In the genomic region with DNA sequence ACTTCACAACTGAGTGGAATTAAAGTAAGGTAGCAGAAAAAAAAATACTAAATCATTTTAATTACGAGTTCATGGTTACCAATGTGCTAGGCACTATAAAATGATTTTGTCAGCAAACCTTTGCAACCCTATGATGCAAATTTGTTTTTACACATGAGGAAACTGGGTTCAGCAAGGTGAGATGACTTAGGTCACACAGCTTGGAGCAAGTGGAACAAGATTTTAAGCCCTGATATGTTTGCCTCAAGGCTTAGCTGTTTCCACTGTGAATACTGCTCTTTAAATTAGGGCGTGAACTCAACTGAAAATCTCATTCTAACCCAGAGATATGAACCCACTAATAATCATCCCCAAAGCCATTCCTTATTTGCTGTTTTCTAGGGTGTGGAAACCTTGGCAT, we compare ENCODE assay signal across 26 cellular contexts.
"Had no signal": no experiment of that assay in that cellular context is flagged by ENCODE, and none has a peak within 500 bp of the region (broad histone marks: within the 10 kb centered on the region; RNA-seq: fewer than 3 reads in every experiment).

No MANE protein-coding gene starts in this region.

- H3K27me3 ChIP-seq: brain microvascular endothelial cell, foreskin keratinocyte, gastrocnemius medialis, heart right ventricle had no signal

- H3K9me3 ChIP-seq: gastrocnemius medialis, heart right ventricle had no signal

- ATAC-seq: activated CD8-positive, alpha-beta T cell treated with anti-CD3 and anti-CD28 coated beads for 36 hours; activated T-cell treated with anti-CD3 and anti-CD28 coated beads, Interleukin-2, amount 50 U/mL, for 4 hours; activated T-helper 17 cell treated with anti-CD3 and anti-CD28 coated beads, Interleukin-2, amount 50 U/mL, for 72 hours; effector memory CD8-positive, alpha-beta T cell; foreskin keratinocyte; gastrocnemius medialis; heart right ventricle; WTC11 had no signal

- H3K36me3 ChIP-seq: brain microvascular endothelial cell, gastrocnemius medialis, heart right ventricle had no signal

- H3K27ac ChIP-seq: brain microvascular endothelial cell, coronary artery, epithelial cell of prostate, foreskin keratinocyte, gastrocnemius medialis, heart right ventricle, VCaP had no signal

- DNase-seq: activated CD4-positive, alpha-beta T cell treated with anti-CD3 and anti-CD28 coated beads for 1 hour; activated CD4-positive, alpha-beta T cell treated with anti-CD3 and anti-CD28 coated beads for 4 hours; activated CD4-positive, alpha-beta T cell treated with anti-CD3 and anti-CD28 coated beads, Interleukin-2, amount 50 U/mL, for 1 hour; activated CD4-positive, alpha-beta T cell treated with anti-CD3 and anti-CD28 coated beads, Interleukin-2, amount 50 U/mL, for 48 hours; activated CD8-positive, alpha-beta memory T cell treated with anti-CD3 and anti-CD28 coated beads for 24 hours; activated CD8-positive, alpha-beta T cell treated with anti-CD3 and anti-CD28 coated beads for 36 hours; activated effector memory CD4-positive, alpha-beta T cell treated with Interleukin-2 at 50 U/mL for 16 hours; activated gamma-delta T cell treated with Interleukin-2 at 50 U/mL for 16 hours; activated naive CD4-positive, alpha-beta T cell treated with anti-CD3 and anti-CD28 coated beads, Interleukin-2, amount 50 U/mL, for 16 hours; activated naive CD4-positive, alpha-beta T cell treated with Interleukin-2 at 50 U/mL for 16 hours; activated T-cell treated with anti-CD3 and anti-CD28 coated beads, Interleukin-2, amount 50 U/mL, for 4 hours; amniotic stem cell; anterior cingulate cortex; brain microvascular endothelial cell; effector CD4-positive, alpha-beta T cell; effector memory CD8-positive, alpha-beta T cell; foreskin keratinocyte; gastrocnemius medialis; glutamatergic neuron; heart right ventricle; T-helper 2 cell had no signal

- H3K4me3 ChIP-seq: coronary artery, gastrocnemius medialis, heart right ventricle had no signal

- H3K4me1 ChIP-seq: foreskin keratinocyte, gastrocnemius medialis, heart right ventricle had no signal
